ENCODE assay signal across 8 cellular contexts in genomic region chr1:167713330-167714081, GRCh38. TPM values are rescaled to one million over a fixed set of nuclear protein-coding genes. Genes with fewer than 3 reads are reported as not detected.
DNase-seq lines count a peak whose midpoint lies in the region; ATAC-seq and TF ChIP-seq lines count a peak whose summit lies in the region.

No MANE protein-coding gene starts in this region.

- in situ Hi-C loops in KBM-7 (cut with MboI; ENCODE audit: low pct_unique_long_range_greater_than_20kb, low sequenced_read_pairs): no loop called here

- H3K36me3 ChIP-seq in BE2C: no peaks in the 10 kb centered on the region
- no peaks in the 10 kb centered on the region for H3K36me3 ChIP-seq in heart right ventricle

- H3K4me3 ChIP-seq in BE2C (ENCODE audit: low read depth, low read length) (peak overlapping the region; percentile 95), heart right ventricle (peak overlapping the region; percentile 54 to 84 (median 72))

- TF ChIP-seq CTCF in BE2C (IDR thresholded peaks at IDR 0.05; ENCODE audit: low read depth, low read length): no peak
- no peak for TF ChIP-seq CTCF in heart right ventricle (IDR thresholded peaks at IDR 0.05)

- no peaks in the 10 kb centered on the region for H3K27me3 ChIP-seq in BE2C
- H3K27me3 ChIP-seq in heart right ventricle: no peaks in the 10 kb centered on the region

- DNase-seq in BE2C (peak; percentile 37), KBM-7 (peak; percentile 24), heart right ventricle (peak in 1 of 2 donors; percentile 23), retina (peak; percentile 74)
- DNase-seq in activated T-cell treated with anti-CD3 and anti-CD28 coated beads, Interleukin-2, amount 50 U/mL, for 48 hours: peak; percentile 60 to 61
- DNase-seq in effector CD8-positive, alpha-beta T cell (lab: John Stamatoyannopoulos, UW): no peak

- H3K27ac ChIP-seq in heart right ventricle: peak overlapping the region; percentile 80 to 94 (median 88)

- 14 to 21% methylated on average over 31 of the region's 31 CpGs for WGBS in heart right ventricle, 2 donors

- intact Hi-C loops in heart right ventricle (cut with DNase I): loop anchor here in 4 of 10 donors (2.0 to 10.0 kb wide), 3 partner anchors 89 to 371 kb away; partner anchors contain the start of genes DCAF6 (in 2 of the 4) and MPC2 (in 2 of the 4)

- ATAC-seq in heart right ventricle: peak in 2 of 8 donors; percentile 3 to 10
- no peak for ATAC-seq in HG02623 (IDR thresholded peaks at IDR 0.05; ENCODE audit: unreplicated experiment)
- no peak for ATAC-seq in HG02938 (IDR thresholded peaks at IDR 0.05; ENCODE audit: unreplicated experiment)

- H3K4me1 ChIP-seq in BE2C (no peaks in the 10 kb centered on the region), heart right ventricle (peaks cover 0 to 42% (median 8%) of the 10 kb centered on the region in 9 donors)

- H3K9me3 ChIP-seq in BE2C (no peaks in the 10 kb centered on the region), heart right ventricle (no peaks in the 10 kb centered on the region)

RNA-seq across cellular contexts. Expression of gene MPZL1, which starts 8.3 kb away (rescaled TPM):
- 46.7 TPM for polyA plus RNA-seq in BE2C (2012; ENCODE audit: insufficient read depth, insufficient read length, low read depth)
- total RNA-seq in heart right ventricle: 10 to 100 TPM; 15.6 to 52.5 (median 25.2) TPM
- polyA plus RNA-seq in heart right ventricle: 10 to 100 TPM; 12.8 to 24.0 TPM
